ENCODE assay signal across 1 cellular context in the genomic region with DNA sequence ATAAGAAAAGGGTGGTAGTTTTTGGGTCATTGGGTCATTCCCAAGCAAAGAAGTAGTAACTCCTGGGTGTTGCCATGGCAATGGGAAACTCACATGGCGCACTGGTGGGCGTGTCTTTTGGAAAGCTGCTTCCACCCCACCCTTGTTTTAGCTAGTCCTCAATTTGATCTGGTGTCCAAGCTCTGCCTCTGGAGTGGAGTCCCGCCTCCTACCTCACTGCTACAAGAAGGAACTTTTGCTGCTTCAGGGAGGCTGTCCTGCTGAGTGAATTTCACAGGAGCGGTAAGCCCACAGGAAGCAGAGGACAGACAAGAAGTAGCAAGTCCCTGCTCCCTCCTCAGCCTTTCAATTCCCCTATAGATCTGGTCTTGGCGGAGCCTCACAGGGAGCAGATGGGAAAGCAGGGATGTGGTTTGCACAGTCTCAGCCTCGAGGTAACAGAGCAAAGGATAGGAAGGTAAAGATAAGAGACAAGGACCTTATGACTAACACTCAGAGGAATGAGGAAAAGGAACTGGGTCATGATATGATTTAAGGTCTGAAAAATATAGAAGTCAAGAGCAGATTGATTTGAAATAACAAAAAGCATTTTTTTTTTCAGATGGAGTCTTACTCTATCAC.
TF ChIP-seq lines count a peak whose summit lies in the region.

No MANE protein-coding gene starts in this region.

TF ChIP-seq in endothelial cell of umbilical vein, 7 proteins besides CTCF, POLR2A, EP300 and RAD21:
- no peak for TF ChIP-seq JUN (IDR thresholded peaks at IDR 0.05; ENCODE audit: borderline replicate concordance, insufficient read depth, insufficient read length, low read depth)
- TF ChIP-seq, protein P1, sequence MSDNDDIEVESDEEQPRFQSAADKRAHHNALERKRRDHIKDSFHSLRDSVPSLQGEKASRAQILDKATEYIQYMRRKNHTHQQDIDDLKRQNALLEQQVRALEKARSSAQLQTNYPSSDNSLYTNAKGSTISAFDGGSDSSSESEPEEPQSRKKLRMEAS (IDR thresholded peaks at IDR 0.05; ENCODE audit: insufficient read depth, insufficient read length): no peak
- no peak for TF ChIP-seq EZH2 (IDR thresholded peaks at IDR 0.05; ENCODE audit: borderline replicate concordance, low read depth, low read length, severe bottlenecking)
- TF ChIP-seq FOS (IDR thresholded peaks at IDR 0.05; ENCODE audit: borderline replicate concordance, insufficient read depth, low read length): peak; percentile 74
- peak; percentile 81 for TF ChIP-seq GATA2 (IDR thresholded peaks at IDR 0.05; ENCODE audit: insufficient read depth, insufficient read length, low read depth, low read length)
- TF ChIP-seq MYC (IDR thresholded peaks at IDR 0.05; ENCODE audit: low read depth, low read length): no peak
- TF ChIP-seq POLR2AphosphoS5 (IDR thresholded peaks at IDR 0.05; ENCODE audit: insufficient read depth, low read depth, low read length): peak; percentile 54
